ENCODE assay signal across 13 cellular contexts in genomic region chr9:111728617-111729366, GRCh38.
DNase-seq lines count a peak whose midpoint lies in the region; ATAC-seq, FAIRE-seq and TF ChIP-seq lines count a peak whose summit lies in the region.
"Had no signal": no experiment of that assay in that cellular context is flagged by ENCODE, and none has a peak within 500 bp of the region (broad histone marks: within the 10 kb centered on the region; RNA-seq: fewer than 3 reads in every experiment).

No MANE protein-coding gene starts in this region.

- no peak overlapping the region for H3K27ac Mint-ChIP-seq in endodermal cell
- H3K27ac Mint-ChIP-seq: stimulated activated naive CD8-positive, alpha-beta T cell treated with anti-CD3 and anti-CD28 coated beads, Interleukin-15, Interleukin-2, amounts not matched to agents 100 ng/mL and 50 ng/mL, for 24 hours had no signal

- H3K4me1 Mint-ChIP-seq in endodermal cell = no peaks in the 10 kb centered on the region

- H3K27ac ChIP-seq in A549 = peak overlapping the region; percentile 49 to 82; a peak in 5 of 6 replicates
- peak overlapping the region; percentile 75 for H3K27ac ChIP-seq in HCT116 (ENCODE audit: low read depth, low read length)
- no peak overlapping the region for H3K27ac ChIP-seq in esophagus squamous epithelium
- H3K27ac ChIP-seq in endodermal cell (ENCODE audit: low read depth, low read length) = no peak overlapping the region
- H3K27ac ChIP-seq: C4-2B had no signal

- TF ChIP-seq CTCF in A549 (IDR thresholded peaks at IDR 0.05) (no peak), HCT116 (IDR thresholded peaks at IDR 0.05 in 2 of 3, conservative IDR thresholded peaks at IDR 0.05 in 1 of 3; ENCODE audit: borderline replicate concordance in 1 of 3, insufficient read depth in 1 of 3, low read depth in 2 of 3, low read length in 2 of 3) (no peak), foreskin fibroblast (IDR thresholded peaks at IDR 0.05; ENCODE audit: low read depth, low read length) (no peak), esophagus squamous epithelium (IDR thresholded peaks at IDR 0.05) (no peak), endodermal cell (conservative IDR thresholded peaks at IDR 0.05) (no peak)

- peaks cover 13% of the 10 kb centered on the region for H3K9me3 Mint-ChIP-seq in endodermal cell

- peaks cover 7% of the 10 kb centered on the region for H3K36me3 Mint-ChIP-seq in endodermal cell (ENCODE audit: low read depth)

- no peak overlapping the region for H3K4me3 Mint-ChIP-seq in endodermal cell
- H3K4me3 Mint-ChIP-seq: stimulated activated naive CD8-positive, alpha-beta T cell treated with anti-CD3 and anti-CD28 coated beads, Interleukin-15, Interleukin-2, amounts not matched to agents 100 ng/mL and 50 ng/mL, for 24 hours had no signal

- CTCF ChIA-PET in A549 (lab: Yijun Ruan, JAX) = interaction anchor here (1.2 kb wide), 1 partner anchor 131 kb away, joined by 6 read pairs; no protein-coding TSS in a partner anchor
- CTCF ChIA-PET in HCT116 (lab: Charles Lee) = no interaction called here

- H3K9me3 ChIP-seq in A549 (peaks cover 18% of the 10 kb centered on the region), HCT116 (ENCODE audit: control insufficient read depth in 1 of 2, insufficient read depth in 1 of 2, low read depth in 1 of 2, low read length in 2 of 2) (peaks cover 0 to 6% of the 10 kb centered on the region in 2 experiments; a peak in 2 of 4 replicates), esophagus squamous epithelium (peaks cover 0 to 12% (median 0%) of the 10 kb centered on the region in 3 donors), endodermal cell (ENCODE audit: control insufficient read depth, low read length) (peaks cover 18% of the 10 kb centered on the region)

- RAD21 ChIA-PET in HCT116 (lab: Charles Lee; ENCODE audit: low non-redundant PET in 1 of 2, low total read pairs in 2 of 2, uncharacterized antibody in 2 of 2, unreplicated experiment in 2 of 2) = no interaction called here

- H3K9ac ChIP-seq in HCT116 (ENCODE audit: low read length) (no peak overlapping the region), endodermal cell (ENCODE audit: extremely low read depth, low read length, poor library complexity, severe bottlenecking) (no peak overlapping the region)

- ATAC-seq in A549 (peak; percentile 88 to 95), HCT116 (peak; percentile 85), HG03520 (IDR thresholded peaks at IDR 0.05; ENCODE audit: unreplicated experiment) (no peak), GM18517 (IDR thresholded peaks at IDR 0.05; ENCODE audit: unreplicated experiment) (no peak)

- intact Hi-C loops in HCT116 (cut with micrococcal nuclease) (loop anchor here (2.0 kb wide), 1 partner anchor 14 kb away; no protein-coding TSS in a partner anchor), esophagus squamous epithelium (cut with DNase I) (no loop called here)

- peak; percentile 41 to 88 for DNase-seq in A549 (ENCODE audit: low read depth in 1 of 2, low spot score in 1 of 2)
- peak; percentile 87 for DNase-seq in HCT116 (ENCODE audit: low read depth, low spot score)
- DNase-seq in SW480 (ENCODE audit: low spot score) = peak; percentile 97
- DNase-seq in foreskin fibroblast = peak; percentile 82 to 89
- no peak for DNase-seq in esophagus squamous epithelium (lab: John Stamatoyannopoulos, UW)
- no peak for DNase-seq in endodermal cell
- DNase-seq: activated gamma-delta T cell; effector CD4-positive, alpha-beta T cell; NCI-H1048 had no signal

- peak; percentile 55 to 69; a peak in 3 of 5 replicates for TF ChIP-seq EP300 in A549 (IDR thresholded peaks at IDR 0.05)

- H3K79me2 ChIP-seq in HCT116 (ENCODE audit: insufficient read depth, low read length) = no peaks in the 10 kb centered on the region

- H3K27me3 ChIP-seq in HCT116 (ENCODE audit: insufficient read depth, low read length) (no peaks in the 10 kb centered on the region), esophagus squamous epithelium (no peaks in the 10 kb centered on the region), endodermal cell (ENCODE audit: control insufficient read depth, insufficient read depth, low read length, poor library complexity, severe bottlenecking) (no peaks in the 10 kb centered on the region)

- FAIRE-seq in A549 (lab: Jason Lieb, UNC) = peak; percentile 99

- no peaks in the 10 kb centered on the region for H4K20me1 ChIP-seq in HCT116 (ENCODE audit: insufficient read depth)

- H3K4me3 ChIP-seq in A549 (no peak overlapping the region), HCT116 (replicated peaks in 1 of 2; ENCODE audit: low read depth in 1 of 2, low read length in 2 of 2) (peak overlapping the region in 1 of 2 experiments; percentile 19; a peak in 1 of 4 replicates), foreskin fibroblast (ENCODE audit: low read depth in 1 of 2, low read length in 2 of 2) (no peak overlapping the region), esophagus squamous epithelium (no peak overlapping the region), endodermal cell (ENCODE audit: low read length) (no peak overlapping the region)

- peak overlapping the region; percentile 73 for H3K4me2 ChIP-seq in A549
- peak overlapping the region; percentile 61 for H3K4me2 ChIP-seq in HCT116 (ENCODE audit: low read length)

- WGBS in A549 (ENCODE audit: missing lambda C conversion rate) = 35% methylated on average over 2 of the region's 2 CpGs
- WGBS in esophagus squamous epithelium, 2 donors = 61 to 63% methylated on average over 2 of the region's 2 CpGs
- WGBS in endodermal cell (ENCODE audit: insufficient coverage in 1 of 2, insufficient read length in 1 of 2), 2 experiments = 89% methylated on average over 2 of the region's 2 CpGs; no CpG with 5 or more reads in 1 of the 2 experiments

- H2AFZ ChIP-seq in HCT116 (ENCODE audit: low read depth, low read length, poor library complexity, severe bottlenecking) = no peak overlapping the region

- POLR2A ChIA-PET in A549 (lab: Yijun Ruan, JAX) = interaction anchor here (1.0 kb wide), 1 partner anchor 14 kb away, joined by 4 read pairs; no protein-coding TSS in a partner anchor
- POLR2A ChIA-PET in HCT116 (lab: Charles Lee) = interaction anchor here (0.7 kb wide), 1 partner anchor 15 kb away, joined by 3 read pairs; no protein-coding TSS in a partner anchor

- H3K36me3 ChIP-seq in HCT116 (ENCODE audit: control insufficient read depth in 1 of 2, insufficient read depth in 2 of 2, low read length in 2 of 2) (peaks cover 0 to 5% of the 10 kb centered on the region in 2 experiments; a peak in 1 of 4 replicates), esophagus squamous epithelium (no peaks in the 10 kb centered on the region), endodermal cell (ENCODE audit: control insufficient read depth, insufficient read depth, low read length) (peaks cover 3% of the 10 kb centered on the region)

- TF ChIP-seq POLR2A in A549 (IDR thresholded peaks at IDR 0.05; ENCODE audit: low read length) (no peak), HCT116 (IDR thresholded peaks at IDR 0.05; ENCODE audit: borderline replicate concordance, extremely low read depth, insufficient read depth, insufficient read length) (no peak), esophagus squamous epithelium (IDR thresholded peaks at IDR 0.05) (no peak)

- H3K9me2 ChIP-seq in HCT116 (ENCODE audit: insufficient read depth) = no peaks in the 10 kb centered on the region

- TF ChIP-seq RAD21 in A549 (conservative IDR thresholded peaks at IDR 0.05 in 1 of 2, IDR thresholded peaks at IDR 0.05 in 1 of 2) = peak in 1 of 2 experiments; percentile 18; a peak in 2 of 5 replicates
- no peak for TF ChIP-seq RAD21 in HCT116 (IDR thresholded peaks at IDR 0.05; ENCODE audit: low read depth)

- BruUV-seq in HCT116 (replicated peaks; lab: Mats Ljungman, UMichigan) = no TSS peak

- H3K4me1 ChIP-seq in A549 = peaks cover 25% of the 10 kb centered on the region
- H3K4me1 ChIP-seq in HCT116 (ENCODE audit: control insufficient read depth in 1 of 2, insufficient read depth in 2 of 2, low read length in 2 of 2) = peaks cover 42 to 54% of the 10 kb centered on the region in 2 experiments
- H3K4me1 ChIP-seq in esophagus squamous epithelium = no peaks in the 10 kb centered on the region
- no peaks in the 10 kb centered on the region for H3K4me1 ChIP-seq in endodermal cell (ENCODE audit: control insufficient read depth, insufficient read depth, low read length)

- H3K27me3 Mint-ChIP-seq in endodermal cell (ENCODE audit: insufficient read depth) = no peaks in the 10 kb centered on the region
- H3K27me3 Mint-ChIP-seq: stimulated activated naive CD8-positive, alpha-beta T cell treated with anti-CD3 and anti-CD28 coated beads, Interleukin-15, Interleukin-2, amounts not matched to agents 100 ng/mL and 50 ng/mL, for 24 hours had no signal

TF ChIP-seq in A549, 52 proteins besides CTCF, POLR2A, EP300 and RAD21 (continues in another document):
- TF ChIP-seq CHD4 (IDR thresholded peaks at IDR 0.05; ENCODE audit: borderline replicate concordance) (no peak), RARB (CRISPR knock-in tag; IDR thresholded peaks at IDR 0.05) (peak; percentile 75; the same call in 1 of the 2 replicates), NFE2L2 (conservative IDR thresholded peaks at IDR 0.05; ENCODE audit: low read length) (no peak), MAX (IDR thresholded peaks at IDR 0.05) (peak; percentile 78), ZC3H11A (IDR thresholded peaks at IDR 0.05) (no peak), FOXS1 (CRISPR knock-in tag; IDR thresholded peaks at IDR 0.05) (peak; percentile 90; the same call in 1 of the 2 replicates), CEBPB (IDR thresholded peaks at IDR 0.05) (peak; percentile 98 to 100)

TF ChIP-seq in HCT116, 20 proteins besides CTCF, POLR2A, EP300 and RAD21 (continues in another document):
- TF ChIP-seq FOSL1 (IDR thresholded peaks at IDR 0.05; ENCODE audit: low read depth) (peak; percentile 92), JUND (IDR thresholded peaks at IDR 0.05) (peak; percentile 97), ELF1 (IDR thresholded peaks at IDR 0.05; ENCODE audit: borderline replicate concordance, low read depth) (no peak), SIN3A (IDR thresholded peaks at IDR 0.05; ENCODE audit: low read depth) (0 out of 2 replicates have a peak, but pooled peaks have one; percentile 50), CBX3 (IDR thresholded peaks at IDR 0.05; ENCODE audit: low read depth) (peak; percentile 88), POLR2AphosphoS5 (IDR thresholded peaks at IDR 0.05; ENCODE audit: low read depth, low read length) (peak; percentile 21; the same call in 1 of the 2 replicates)

Comparison
In these comparisons a context has a peak if more than half of its experiments do, and no peak if none do; other contexts are left out.
1. ATAC-seq: peak in A549 (2 of 2) and HCT116 (single experiment); none in HG03520 (single experiment) and GM18517 (single experiment).
2. DNase-seq: peak in A549 (2 of 2), HCT116 (single experiment), SW480 (single experiment) and foreskin fibroblast (2 of 2); none in esophagus squamous epithelium (single experiment) and endodermal cell (single experiment).
3. H3K27ac ChIP-seq: peak in A549 (2 of 2) and HCT116 (single experiment); none in esophagus squamous epithelium (0 of 4) and endodermal cell (single experiment).
4. Of the 6 proteins assayed by ChIP-seq in both A549 and HCT116: peak only in A549: none; only in HCT116: none; in both: CEBPB and MAX; in neither: 3; mixed calls (peak in some experiments, not most) for 1.